ENCODE assay signal across 9 cellular contexts in the genomic region with DNA sequence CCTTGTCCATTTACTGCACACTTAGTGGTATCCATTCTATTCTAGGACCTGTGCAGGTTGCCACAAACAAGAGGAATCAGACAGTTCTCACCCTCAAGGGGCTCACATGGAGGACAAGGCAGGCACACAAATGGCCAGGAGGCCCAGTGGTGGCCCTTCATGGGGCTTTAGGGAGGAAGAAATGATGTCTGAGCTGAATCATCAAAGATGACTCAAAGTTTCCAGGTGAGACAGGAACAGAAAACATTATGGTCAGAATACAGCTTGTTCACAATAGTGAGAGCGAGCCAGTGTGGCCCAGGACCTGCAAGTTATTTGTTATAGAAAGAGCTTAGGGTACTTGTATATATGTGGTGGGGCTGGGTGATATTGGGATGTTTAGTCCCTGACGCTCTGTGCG. TPM values are rescaled to one million over a fixed set of nuclear protein-coding genes. Genes with fewer than 3 reads are reported as not detected.
A peak's percentile ranks its signal among the peaks of the same experiment; 100 is the strongest.
DNase-seq lines count a peak whose midpoint lies in the region; ATAC-seq and TF ChIP-seq lines count a peak whose summit lies in the region.
"Had no signal": no experiment of that assay in that cellular context is flagged by ENCODE, and none has a peak within 500 bp of the region (broad histone marks: within the 10 kb centered on the region; RNA-seq: fewer than 3 reads in every experiment).

No MANE protein-coding gene starts in this region.

- H3K9me3 Mint-ChIP-seq in activated CD8-positive, alpha-beta T cell treated with anti-CD3 and anti-CD28 coated beads for 36 hours: no peaks in the 10 kb centered on the region

- CTCF ChIA-PET in activated CD8-positive, alpha-beta T cell treated with anti-CD3 and anti-CD28 coated beads for 36 hours (lab: Charles Lee): interaction anchor here (1.1 to 1.2 kb wide), 2 partner anchors 18 to 32 kb away, joined by 3 to 4 read pairs; no protein-coding TSS in a partner anchor

- no peak overlapping the region for H3K18ac ChIP-seq in neuronal stem cell (ENCODE audit: low read length)

- peaks cover 13 to 25% of the 10 kb centered on the region in 2 donors for H3K4me1 ChIP-seq in neuronal stem cell (ENCODE audit: control insufficient read depth in 2 of 2, insufficient read depth in 1 of 2, low read depth in 1 of 2, low read length in 2 of 2)

- no peaks in the 10 kb centered on the region for H3K36me3 ChIP-seq in neuronal stem cell (replicated peaks in 1 of 2; ENCODE audit: control insufficient read depth in 2 of 2, insufficient read depth in 2 of 2, low read length in 2 of 2)

- no peak overlapping the region for H2BK12ac ChIP-seq in neuronal stem cell (ENCODE audit: low read length)

- peak overlapping the region; percentile 91 for H3K27ac Mint-ChIP-seq in activated CD8-positive, alpha-beta T cell treated with anti-CD3 and anti-CD28 coated beads for 36 hours

- no peak overlapping the region for H2BK120ac ChIP-seq in neuronal stem cell (ENCODE audit: low read depth, low read length)

- POLR2A ChIA-PET in activated CD8-positive, alpha-beta T cell treated with anti-CD3 and anti-CD28 coated beads for 36 hours (lab: Charles Lee): interaction anchor here (1.2 to 1.9 kb wide), 9 partner anchors 18 to 139 kb away, joined by 3 to 9 read pairs (median 4); a partner anchor contains a TSS

- H2AK5ac ChIP-seq in neuronal stem cell (ENCODE audit: low read depth, low read length): no peak overlapping the region

- intact Hi-C loops in activated CD8-positive, alpha-beta T cell treated with anti-CD3 and anti-CD28 coated beads for 36 hours (cut with micrococcal nuclease): loop anchor here (10.0 kb wide), 1 partner anchor 255 kb away; a partner anchor contains a TSS

- H3K14ac ChIP-seq in neuronal stem cell (ENCODE audit: low read length): no peak overlapping the region

- H3K4me3 ChIP-seq in neuronal stem cell (ENCODE audit: low read length in 2 of 2): no peak overlapping the region
- no peak overlapping the region for H3K4me3 ChIP-seq in foreskin fibroblast (ENCODE audit: low read depth in 1 of 2, low read length in 2 of 2)

- no peaks in the 10 kb centered on the region for H3K79me1 ChIP-seq in neuronal stem cell (ENCODE audit: low read depth, low read length)

- H3K4me1 Mint-ChIP-seq in activated CD8-positive, alpha-beta T cell treated with anti-CD3 and anti-CD28 coated beads for 36 hours (ENCODE audit: low read depth): peaks cover 36% of the 10 kb centered on the region

- H3K4me2 ChIP-seq in neuronal stem cell (ENCODE audit: insufficient read depth, low read length, poor library complexity, severe bottlenecking): no peak overlapping the region

- WGBS in neuronal stem cell (ENCODE audit: extremely low coverage in 2 of 2, insufficient read length in 2 of 2, insufficient replicate concordance in 1 of 2), 2 donors: no CpG with 5 or more reads among the region's 3 CpGs

- no peak overlapping the region for H3K4ac ChIP-seq in neuronal stem cell (ENCODE audit: low read length)

- DNase-seq in activated CD8-positive, alpha-beta T cell treated with anti-CD3 and anti-CD28 coated beads for 36 hours: peak; percentile 71
- DNase-seq in neuronal stem cell (ENCODE audit: low spot score) (no peak), NCI-H1694 treated with DMSO at 0.1 percent for 48 hours (lab: John Stamatoyannopoulos, UW) (no peak), pons (ENCODE audit: low spot score) (no peak), foreskin fibroblast (no peak), NCI-H748 (lab: John Stamatoyannopoulos, UW; ENCODE audit: unreplicated experiment) (no peak)
- DNase-seq: NCI-H69 had no signal

- H2BK5ac ChIP-seq in neuronal stem cell (ENCODE audit: low read length): no peak overlapping the region

- no peak overlapping the region for H4K8ac ChIP-seq in neuronal stem cell (ENCODE audit: low read depth, low read length)

- no peak overlapping the region for H2BK15ac ChIP-seq in neuronal stem cell (ENCODE audit: low read length)

- peak overlapping the region; percentile 3 for H3K4me3 Mint-ChIP-seq in activated CD8-positive, alpha-beta T cell treated with anti-CD3 and anti-CD28 coated beads for 36 hours

- H3K23ac ChIP-seq in neuronal stem cell (ENCODE audit: low read depth, low read length, poor library complexity): no peak overlapping the region

- H3K36me3 Mint-ChIP-seq in activated CD8-positive, alpha-beta T cell treated with anti-CD3 and anti-CD28 coated beads for 36 hours (ENCODE audit: low read depth): peaks cover 2% of the 10 kb centered on the region

- H3K9ac ChIP-seq in neuronal stem cell (ENCODE audit: low read depth, low read length, poor library complexity): no peak overlapping the region

- no peaks in the 10 kb centered on the region for H3K9me3 ChIP-seq in neuronal stem cell (replicated peaks in 1 of 2; ENCODE audit: control insufficient read depth in 2 of 2, insufficient read depth in 1 of 2, low read depth in 1 of 2, low read length in 2 of 2)

- TF ChIP-seq CTCF in activated CD8-positive, alpha-beta T cell treated with anti-CD3 and anti-CD28 coated beads for 36 hours (IDR thresholded peaks at IDR 0.05): no peak
- no peak for TF ChIP-seq CTCF in foreskin fibroblast (IDR thresholded peaks at IDR 0.05; ENCODE audit: low read depth, low read length)

- H4K91ac ChIP-seq in neuronal stem cell (ENCODE audit: low read depth, low read length, poor library complexity): no peak overlapping the region

- H3K27me3 Mint-ChIP-seq in activated CD8-positive, alpha-beta T cell treated with anti-CD3 and anti-CD28 coated beads for 36 hours: no peaks in the 10 kb centered on the region

- ATAC-seq in GM19043 (IDR thresholded peaks at IDR 0.05; ENCODE audit: low read depth, unreplicated experiment) (peak; percentile 78), HG02798 (IDR thresholded peaks at IDR 0.05; ENCODE audit: poor library complexity, unreplicated experiment) (peak; percentile 80)
- peak; percentile 79 for ATAC-seq in activated CD8-positive, alpha-beta T cell treated with anti-CD3 and anti-CD28 coated beads for 36 hours

- H3K27ac ChIP-seq in neuronal stem cell (replicated peaks; ENCODE audit: low read length): no peak overlapping the region

- no peaks in the 10 kb centered on the region for H3K27me3 ChIP-seq in neuronal stem cell (ENCODE audit: control insufficient read depth in 3 of 3, insufficient read depth in 3 of 3, low read depth in 1 of 3, low read length in 3 of 3)

- peak overlapping the region; percentile 67 for H2AFZ ChIP-seq in neuronal stem cell (ENCODE audit: low read length)

RNA-seq across cellular contexts. Expression of a gene that starts 26.4 kb away (rescaled TPM):
- 10 to 100 TPM; 14.6 to 16.2 TPM for total RNA-seq in activated CD8-positive, alpha-beta T cell treated with anti-CD3 and anti-CD28 coated beads for 36 hours
- 1.5 TPM for polyA plus RNA-seq in neuronal stem cell (2013, experiment 1 of 2)
- polyA plus RNA-seq in neuronal stem cell (2013, experiment 2 of 2): 1.7 TPM

RNA-seq across cellular contexts. Expression of a gene that starts 38.8 kb away (rescaled TPM):
- total RNA-seq in activated CD8-positive, alpha-beta T cell treated with anti-CD3 and anti-CD28 coated beads for 36 hours: 10 to 100 TPM; 16.3 to 17.6 TPM
- polyA plus RNA-seq in neuronal stem cell (2013, experiment 1 of 2): 8.4 TPM
- 8.4 TPM for polyA plus RNA-seq in neuronal stem cell (2013, experiment 2 of 2)

RNA-seq across cellular contexts. Expression of a gene that starts 57.2 kb away (rescaled TPM):
- 10 to 100 TPM; 21.5 TPM for total RNA-seq in activated CD8-positive, alpha-beta T cell treated with anti-CD3 and anti-CD28 coated beads for 36 hours
- 40.1 TPM for polyA plus RNA-seq in neuronal stem cell (2013, experiment 1 of 2)
- 39.9 TPM for polyA plus RNA-seq in neuronal stem cell (2013, experiment 2 of 2)
